ENCODE assay signal across 8 cellular contexts in the genomic region with DNA sequence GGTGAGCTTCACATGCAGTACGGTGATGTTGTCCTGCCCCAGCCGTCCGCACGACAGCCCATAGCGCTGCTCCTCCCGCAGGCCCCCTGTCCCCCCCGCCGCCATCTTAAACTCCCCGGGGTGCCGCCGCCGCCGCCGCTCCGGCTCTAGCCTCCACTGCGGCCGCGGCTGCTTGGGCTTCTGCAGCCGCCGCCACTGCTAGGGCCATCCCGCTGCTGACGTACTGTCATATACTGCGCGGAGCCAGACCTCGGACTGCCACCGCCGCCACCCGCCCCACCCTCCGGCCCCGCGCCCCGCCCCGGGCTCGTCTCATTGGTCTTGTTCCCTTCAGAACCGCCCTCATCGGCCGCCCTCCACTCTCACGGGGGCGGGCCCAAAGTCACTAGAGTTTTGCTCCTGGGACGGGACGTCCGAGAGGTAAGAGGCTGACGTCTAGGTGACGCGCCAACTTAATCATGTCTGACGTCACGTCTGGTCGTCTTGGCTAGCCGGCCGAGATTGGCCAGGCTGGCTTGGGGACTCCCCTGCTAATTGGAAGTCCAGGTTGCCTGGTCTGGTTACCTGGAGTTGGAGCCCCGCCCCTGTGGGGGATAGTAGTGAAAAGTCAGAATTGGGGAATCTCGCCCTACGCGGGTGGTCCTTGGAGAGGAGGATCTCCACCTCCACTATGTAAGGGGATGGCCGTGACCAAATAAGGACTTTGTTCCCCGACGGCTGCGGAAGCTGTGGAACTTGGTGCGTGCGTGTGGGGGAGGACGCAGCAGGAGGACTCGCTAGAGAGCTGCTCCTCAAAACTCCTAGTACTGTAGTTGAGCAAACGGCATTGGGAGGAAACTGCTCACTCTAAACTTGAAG. TPM values are rescaled to one million over a fixed set of nuclear protein-coding genes. Genes with fewer than 3 reads are reported as not detected.
A peak's percentile ranks its signal among the peaks of the same experiment; 100 is the strongest.
DNase-seq lines count a peak whose midpoint lies in the region; ATAC-seq and TF ChIP-seq lines count a peak whose summit lies in the region.

TSS of gene ELL2 (minus strand) at position 235 of the 858 bp plus-strand sequence. CDS start at position 105, 130 bp downstream.

- peaks cover 4% of the 10 kb centered on the region for H3K27me3 Mint-ChIP-seq in stimulated activated naive CD8-positive, alpha-beta T cell treated with anti-CD3 and anti-CD28 coated beads, Interleukin-15, amount 100 ng/mL, for 72 hours

- ATAC-seq in stimulated activated naive CD8-positive, alpha-beta T cell treated with anti-CD3 and anti-CD28 coated beads, Interleukin-15, amount 100 ng/mL, for 72 hours = peak; percentile 91

- peak within 1 kb of the TSS; percentile 98 for H3K4me3 Mint-ChIP-seq in stimulated activated naive CD8-positive, alpha-beta T cell treated with anti-CD3 and anti-CD28 coated beads, Interleukin-15, amount 100 ng/mL, for 72 hours

- no peak for TF ChIP-seq EP300 in neural cell (conservative IDR thresholded peaks at IDR 0.05; ENCODE audit: poor library complexity, severe bottlenecking)

- H3K9me3 Mint-ChIP-seq in stimulated activated naive CD8-positive, alpha-beta T cell treated with anti-CD3 and anti-CD28 coated beads, Interleukin-15, amount 100 ng/mL, for 72 hours = no peaks in the 10 kb centered on the region

- no peaks in the 10 kb centered on the region for H3F3A ChIP-seq in neural cell (ENCODE audit: insufficient read depth, low read length, poor library complexity, severe bottlenecking)

- H3K36me3 ChIP-seq in SJSA1 (peaks cover 36% of the 10 kb centered on the region), neural cell (ENCODE audit: insufficient read depth, low read length) (no peaks in the 10 kb centered on the region)

- TF ChIP-seq CTCF in LNCaP clone FGC (IDR thresholded peaks at IDR 0.05; ENCODE audit: control insufficient read depth, extremely low read depth, insufficient read depth) = no peak
- TF ChIP-seq CTCF in foreskin fibroblast (IDR thresholded peaks at IDR 0.05; ENCODE audit: low read depth, low read length) = no peak
- no peak for TF ChIP-seq CTCF in neural cell (IDR thresholded peaks at IDR 0.05; ENCODE audit: poor library complexity, severe bottlenecking)

- H3K9me3 ChIP-seq in SJSA1 (replicated peaks) (no peaks in the 10 kb centered on the region; the same call in 1 of the 2 replicates), neural cell (ENCODE audit: low read length) (no peaks in the 10 kb centered on the region)

- H3K4me3 ChIP-seq in LNCaP clone FGC (ENCODE audit: low read depth, low read length) (peak within 1 kb of the TSS; percentile 78), SJSA1 (peak within 1 kb of the TSS; percentile 99), foreskin fibroblast (ENCODE audit: low read depth in 1 of 2, low read length in 2 of 2) (peak within 1 kb of the TSS; percentile 84 to 90), neural cell (ENCODE audit: low read length) (peak within 1 kb of the TSS; percentile 82)

- H3K9ac ChIP-seq in neural cell (ENCODE audit: low read length) = peak within 1 kb of the TSS; percentile 64

- H3K4me1 ChIP-seq in SJSA1 (replicated peaks) = peaks cover 36% of the 10 kb centered on the region

- no peaks in the 10 kb centered on the region for H4K20me1 ChIP-seq in neural cell (ENCODE audit: insufficient read depth)

- DNase-seq in ELR (ENCODE audit: low read depth) (peak; percentile 99), GOT3 (lab: John Stamatoyannopoulos, UW) (peak; percentile 82), LNCaP clone FGC (ENCODE audit: low read depth) (peak; percentile 91), SJSA1 (ENCODE audit: low read depth in 1 of 2, low spot score in 2 of 2) (peak; percentile 96 to 98), foreskin fibroblast (peak; percentile 98 to 99)
- DNase-seq in activated naive CD4-positive, alpha-beta T cell (lab: John Stamatoyannopoulos, UW) = peak; percentile 75 to 89 (median 82)
- DNase-seq in stimulated activated naive CD8-positive, alpha-beta T cell treated with anti-CD3 and anti-CD28 coated beads, Interleukin-15, amount 100 ng/mL, for 72 hours = peak; percentile 96 to 98

- no peaks in the 10 kb centered on the region for H3K27me3 ChIP-seq in SJSA1 (replicated peaks)
- peaks cover 17% of the 10 kb centered on the region for H3K27me3 ChIP-seq in neural cell (ENCODE audit: insufficient read depth, low read depth, low read length)

- H3K9me2 ChIP-seq in neural cell (ENCODE audit: insufficient read depth, low read length) = no peaks in the 10 kb centered on the region

- H3K27ac ChIP-seq in SJSA1 (peak within 1 kb of the TSS; percentile 94), neural cell (ENCODE audit: low read length) (no peak within 1 kb of the TSS)

- peaks cover 8% of the 10 kb centered on the region for H3K79me2 ChIP-seq in neural cell (replicated peaks; ENCODE audit: insufficient read depth, low read length)

- H3K27ac Mint-ChIP-seq in stimulated activated naive CD8-positive, alpha-beta T cell treated with anti-CD3 and anti-CD28 coated beads, Interleukin-15, amount 100 ng/mL, for 72 hours = peak within 1 kb of the TSS; percentile 98

- peaks cover 44% of the 10 kb centered on the region for H3K4me1 Mint-ChIP-seq in stimulated activated naive CD8-positive, alpha-beta T cell treated with anti-CD3 and anti-CD28 coated beads, Interleukin-15, amount 100 ng/mL, for 72 hours

- no peak for TF ChIP-seq RAD21 in neural cell (conservative IDR thresholded peaks at IDR 0.05)

- H2AFZ ChIP-seq in neural cell (ENCODE audit: low read depth, low read length) = peak within 1 kb of the TSS; percentile 62

- H3K4me2 ChIP-seq in neural cell (ENCODE audit: low read length) = peak within 1 kb of the TSS; percentile 76

TF ChIP-seq in neural cell, 6 proteins besides CTCF, POLR2A, EP300 and RAD21:
- TF ChIP-seq, protein P1, sequence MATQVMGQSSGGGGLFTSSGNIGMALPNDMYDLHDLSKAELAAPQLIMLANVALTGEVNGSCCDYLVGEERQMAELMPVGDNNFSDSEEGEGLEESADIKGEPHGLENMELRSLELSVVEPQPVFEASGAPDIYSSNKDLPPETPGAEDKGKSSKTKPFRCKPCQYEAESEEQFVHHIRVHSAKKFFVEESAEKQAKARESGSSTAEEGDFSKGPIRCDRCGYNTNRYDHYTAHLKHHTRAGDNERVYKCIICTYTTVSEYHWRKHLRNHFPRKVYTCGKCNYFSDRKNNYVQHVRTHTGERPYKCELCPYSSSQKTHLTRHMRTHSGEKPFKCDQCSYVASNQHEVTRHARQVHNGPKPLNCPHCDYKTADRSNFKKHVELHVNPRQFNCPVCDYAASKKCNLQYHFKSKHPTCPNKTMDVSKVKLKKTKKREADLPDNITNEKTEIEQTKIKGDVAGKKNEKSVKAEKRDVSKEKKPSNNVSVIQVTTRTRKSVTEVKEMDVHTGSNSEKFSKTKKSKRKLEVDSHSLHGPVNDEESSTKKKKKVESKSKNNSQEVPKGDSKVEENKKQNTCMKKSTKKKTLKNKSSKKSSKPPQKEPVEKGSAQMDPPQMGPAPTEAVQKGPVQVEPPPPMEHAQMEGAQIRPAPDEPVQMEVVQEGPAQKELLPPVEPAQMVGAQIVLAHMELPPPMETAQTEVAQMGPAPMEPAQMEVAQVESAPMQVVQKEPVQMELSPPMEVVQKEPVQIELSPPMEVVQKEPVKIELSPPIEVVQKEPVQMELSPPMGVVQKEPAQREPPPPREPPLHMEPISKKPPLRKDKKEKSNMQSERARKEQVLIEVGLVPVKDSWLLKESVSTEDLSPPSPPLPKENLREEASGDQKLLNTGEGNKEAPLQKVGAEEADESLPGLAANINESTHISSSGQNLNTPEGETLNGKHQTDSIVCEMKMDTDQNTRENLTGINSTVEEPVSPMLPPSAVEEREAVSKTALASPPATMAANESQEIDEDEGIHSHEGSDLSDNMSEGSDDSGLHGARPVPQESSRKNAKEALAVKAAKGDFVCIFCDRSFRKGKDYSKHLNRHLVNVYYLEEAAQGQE (IDR thresholded peaks at IDR 0.05; ENCODE audit: borderline replicate concordance) = no peak
- TF ChIP-seq EZH2 (IDR thresholded peaks at IDR 0.05; ENCODE audit: borderline replicate concordance, insufficient read depth, low read length, poor library complexity, severe bottlenecking) (no peak), POLR2AphosphoS5 (IDR thresholded peaks at IDR 0.05) (no peak), SMC3 (conservative IDR thresholded peaks at IDR 0.05; ENCODE audit: poor library complexity) (no peak), MXI1 (conservative IDR thresholded peaks at IDR 0.05; ENCODE audit: poor library complexity, severe bottlenecking) (no peak), TAF1 (IDR thresholded peaks at IDR 0.05; ENCODE audit: low read depth) (no peak)

RNA-seq across cellular contexts. Expression of gene ELL2, which starts in this region (rescaled TPM):
- 21.1 and 39.9 TPM in 2 replicates for total RNA-seq in SJSA1 (2014; rRNA removed; shearing (Covaris generic))
- polyA plus RNA-seq in neural cell = 1.4 and 3.4 TPM in 2 replicates
- polyA minus RNA-seq in neural cell = 7.1 and 7.8 TPM in 2 replicates
